Comparison of ENCODE assay signal across 9 cellular contexts in genomic region chr17:8740486-8740885, GRCh38. TPM values are rescaled to one million over a fixed set of nuclear protein-coding genes. Genes with fewer than 3 reads are reported as not detected.
DNase-seq lines count a peak whose midpoint lies in the region; ATAC-seq and TF ChIP-seq lines count a peak whose summit lies in the region.
"Had no signal": no experiment of that assay in that cellular context is flagged by ENCODE, and none has a peak within 500 bp of the region (broad histone marks: within the 10 kb centered on the region; RNA-seq: fewer than 3 reads in every experiment).

No MANE protein-coding gene starts in this region.

- WGBS in endodermal cell (ENCODE audit: insufficient coverage in 1 of 2, insufficient read length in 1 of 2), 2 experiments, result 74 to 92% methylated on average over 3 to 12 of the region's 12 CpGs
- WGBS in heart left ventricle, 4 donors, result 60 to 71% (median 67%) methylated on average over 12 of the region's 12 CpGs
- WGBS in prostate gland, result 61% methylated on average over 12 of the region's 12 CpGs

- H3K4me3 ChIP-seq in endodermal cell (ENCODE audit: low read length) (no peak overlapping the region), heart left ventricle (peak overlapping the region in 1 of 12 donors; percentile 34), prostate gland (no peak overlapping the region)

- H3K36me3 ChIP-seq in endodermal cell (ENCODE audit: control insufficient read depth, insufficient read depth, low read length), result no peaks in the 10 kb centered on the region
- H3K36me3 ChIP-seq in heart left ventricle, result no peaks in the 10 kb centered on the region
- no peaks in the 10 kb centered on the region for H3K36me3 ChIP-seq in prostate gland

- ATAC-seq in HG03045 (IDR thresholded peaks at IDR 0.05; ENCODE audit: unreplicated experiment) (no peak), heart left ventricle (no peak)

- no peak for TF ChIP-seq POLR2A in heart left ventricle (IDR thresholded peaks at IDR 0.05)
- TF ChIP-seq POLR2A in prostate gland (IDR thresholded peaks at IDR 0.05), result no peak

- DNase-seq in activated CD4-positive, alpha-beta T cell treated with anti-CD3 and anti-CD28 coated beads, Interleukin-2, amount 50 U/mL, for 48 hours, result peak; percentile 17 to 21
- DNase-seq in endodermal cell (peak; percentile 88), dedifferentiated amniotic fluid mesenchymal stem cell (ENCODE audit: extremely low spot score) (no peak), heart left ventricle (no peak), prostate gland (ENCODE audit: low spot score) (no peak)
- DNase-seq in stimulated activated CD8-positive, alpha-beta memory T cell treated with anti-CD3 and anti-CD28 coated beads, Interleukin-7, amount 100 ng/mL, for 4 hours (ENCODE audit: low read depth in 2 of 2), result peak; percentile 24 to 55
- DNase-seq: amygdala had no signal

- H3K9ac ChIP-seq in endodermal cell (ENCODE audit: extremely low read depth, low read length, poor library complexity, severe bottlenecking), result no peak overlapping the region

- H3K27ac Mint-ChIP-seq in IgD-negative memory B cell (peak overlapping the region; percentile 9 to 90 (median 46)), endodermal cell (no peak overlapping the region)

- intact Hi-C loops in heart left ventricle (cut with DNase I), result loop anchor here in 2 of 10 donors (10.0 kb wide), 1 partner anchor 106 kb away; the partner anchor contains the start of gene MYH10 (in 2 of the 2)
- intact Hi-C loops in prostate gland (cut with DNase I), result no loop called here

- peaks cover 9 to 15% (median 10%) of the 10 kb centered on the region in 3 donors for H3K4me1 Mint-ChIP-seq in IgD-negative memory B cell
- H3K4me1 Mint-ChIP-seq in endodermal cell, result peaks cover 19% of the 10 kb centered on the region

- H3K9me3 Mint-ChIP-seq in IgD-negative memory B cell (no peaks in the 10 kb centered on the region), endodermal cell (no peaks in the 10 kb centered on the region)

- H3K9me3 ChIP-seq in endodermal cell (ENCODE audit: control insufficient read depth, low read length) (no peaks in the 10 kb centered on the region), heart left ventricle (no peaks in the 10 kb centered on the region), prostate gland (no peaks in the 10 kb centered on the region)

- no peak overlapping the region for H3K27ac ChIP-seq in endodermal cell (ENCODE audit: low read depth, low read length)
- no peak overlapping the region for H3K27ac ChIP-seq in heart left ventricle
- H3K27ac ChIP-seq in prostate gland, result no peak overlapping the region

- H3K27me3 ChIP-seq in endodermal cell (ENCODE audit: control insufficient read depth, insufficient read depth, low read length, poor library complexity, severe bottlenecking) (peaks cover 6% of the 10 kb centered on the region), heart left ventricle (no peaks in the 10 kb centered on the region), prostate gland (replicated peaks; ENCODE audit: insufficient read depth) (no peaks in the 10 kb centered on the region)

- H3K4me3 Mint-ChIP-seq in IgD-negative memory B cell (peak overlapping the region; percentile 58 to 89 (median 86)), endodermal cell (no peak overlapping the region)

- peaks cover 10% of the 10 kb centered on the region for H3K4me1 ChIP-seq in endodermal cell (ENCODE audit: control insufficient read depth, insufficient read depth, low read length)
- peaks cover 0 to 4% (median 0%) of the 10 kb centered on the region in 12 donors for H3K4me1 ChIP-seq in heart left ventricle
- H3K4me1 ChIP-seq in prostate gland (replicated peaks), result no peaks in the 10 kb centered on the region

- peak; percentile 53 for TF ChIP-seq CTCF in endodermal cell (conservative IDR thresholded peaks at IDR 0.05)
- no peak for TF ChIP-seq CTCF in heart left ventricle (IDR thresholded peaks at IDR 0.05)
- no peak for TF ChIP-seq CTCF in prostate gland (IDR thresholded peaks at IDR 0.05)

- H3K27me3 Mint-ChIP-seq in IgD-negative memory B cell (no peaks in the 10 kb centered on the region), endodermal cell (ENCODE audit: insufficient read depth) (peaks cover 20% of the 10 kb centered on the region)

- H3K36me3 Mint-ChIP-seq in IgD-negative memory B cell (peaks cover 1% of the 10 kb centered on the region), endodermal cell (ENCODE audit: low read depth) (no peaks in the 10 kb centered on the region)

RNA-seq across cellular contexts. Expression of gene CCDC42, which starts 4.2 kb away (rescaled TPM):
- not detected for polyA plus RNA-seq in IgD-negative memory B cell
- not detected for total RNA-seq in endodermal cell
- polyA plus RNA-seq in endodermal cell (2013, experiment 1 of 2), result not detected
- 0.21 TPM for polyA plus RNA-seq in endodermal cell (2013, experiment 2 of 2)
- total RNA-seq in heart left ventricle, result under 1 TPM in 1 of 9 donors, not detected in 8; 0.61 TPM
- polyA plus RNA-seq in heart left ventricle, result not detected
- total RNA-seq in prostate gland, result 10 to 100 TPM in 1 of 2 donors, not detected in 1; 12.2 TPM

RNA-seq across cellular contexts. Expression of gene SPDYE4, which starts 17.9 kb away (rescaled TPM):
- polyA plus RNA-seq in IgD-negative memory B cell (not detected), heart left ventricle (not detected)
- total RNA-seq in endodermal cell (not detected), heart left ventricle (not detected), prostate gland (under 1 TPM in 1 of 2 donors, not detected in 1; 0.91 TPM)
- not detected for polyA plus RNA-seq in endodermal cell (2013, experiment 1 of 2)
- polyA plus RNA-seq in endodermal cell (2013, experiment 2 of 2), result not detected

RNA-seq across cellular contexts. Expression of gene MFSD6L, which starts 58.7 kb away (rescaled TPM):
- polyA plus RNA-seq in IgD-negative memory B cell (not detected), heart left ventricle (under 1 TPM in 1 of 2 donors, not detected in 1; 0.08 TPM)
- total RNA-seq in endodermal cell (1 to 10 TPM; 3.3 to 5.1 TPM), heart left ventricle (under 1 TPM in 2 of 9 donors, not detected in 7; 0.21 to 0.43 TPM), prostate gland (1 to 10 TPM in 1 of 2 donors, under 1 TPM in 1; 0.41 to 1.9 TPM)
- polyA plus RNA-seq in endodermal cell (2013, experiment 1 of 2), result 0.25 TPM
- 0.25 TPM for polyA plus RNA-seq in endodermal cell (2013, experiment 2 of 2)

Comparison
In these comparisons a context has a peak if more than half of its experiments do, and no peak if none do; other contexts are left out.
1. DNase-seq: peak in activated CD4-positive, alpha-beta T cell treated with anti-CD3 and anti-CD28 coated beads, Interleukin-2, amount 50 U/mL, for 48 hours (2 of 2), endodermal cell (single experiment) and stimulated activated CD8-positive, alpha-beta memory T cell treated with anti-CD3 and anti-CD28 coated beads, Interleukin-7, amount 100 ng/mL, for 4 hours (2 of 2); none in dedifferentiated amniotic fluid mesenchymal stem cell (single experiment), heart left ventricle (0 of 5) and prostate gland (single experiment).